In genomic region chr12:48858043-48858442, GRCh38 we compare ENCODE assay signal across 17 cellular contexts. TPM values are rescaled to one million over a fixed set of nuclear protein-coding genes. Genes with fewer than 3 reads are reported as not detected.
DNase-seq lines count a peak whose midpoint lies in the region; ATAC-seq and TF ChIP-seq lines count a peak whose summit lies in the region.
"Had no signal": no experiment of that assay in that cellular context is flagged by ENCODE, and none has a peak within 500 bp of the region (broad histone marks: within the 10 kb centered on the region; RNA-seq: fewer than 3 reads in every experiment).

No MANE protein-coding gene starts in this region.

- peaks cover 21% of the 10 kb centered on the region for H3K36me3 ChIP-seq in BLaER1
- H3K36me3 ChIP-seq in OCI-LY7 (ENCODE audit: insufficient read depth, low read length) = peaks cover 38% of the 10 kb centered on the region
- no peaks in the 10 kb centered on the region for H3K36me3 ChIP-seq in CD8-positive, alpha-beta memory T cell (ENCODE audit: insufficient read depth, low read length)

- CTCF ChIA-PET in OCI-LY7 (lab: Charles Lee; ENCODE audit: unreplicated experiment) = no interaction called here
- CTCF ChIA-PET in CD8-positive, alpha-beta memory T cell (lab: Charles Lee) = interaction anchor here (0.6 to 5.5 kb wide), 4 partner anchors 10 to 130 kb away, joined by 3 to 33 read pairs (median 4); no protein-coding TSS in a partner anchor

- peaks cover 7% of the 10 kb centered on the region for H3K36me3 Mint-ChIP-seq in memory B cell
- no peaks in the 10 kb centered on the region for H3K36me3 Mint-ChIP-seq in CD8-positive, alpha-beta memory T cell

- DNase-seq in OCI-LY7 (ENCODE audit: low spot score) (no peak), memory B cell (ENCODE audit: low spot score in 2 of 2) (no peak), amygdala (lab: John Stamatoyannopoulos, UW) (no peak)
- no peak for DNase-seq in CD8-positive, alpha-beta memory T cell
- DNase-seq: 8988T; CD4-positive, alpha-beta T cell; DMS153; DMS79; GF-D8; GOT3; H9; KG1 had no signal

- H3K9ac ChIP-seq in BLaER1 = no peak overlapping the region

- H4K20me1 ChIP-seq in BLaER1 (no peaks in the 10 kb centered on the region), OCI-LY7 (ENCODE audit: insufficient read depth, low read length) (no peaks in the 10 kb centered on the region)

- no peaks in the 10 kb centered on the region for H3K9me2 ChIP-seq in OCI-LY7 (ENCODE audit: insufficient read depth, low read length)

- ATAC-seq in memory B cell (ENCODE audit: low read depth) (no peak), HG03460 (IDR thresholded peaks at IDR 0.05; ENCODE audit: unreplicated experiment) (no peak)

- no peak for TF ChIP-seq EP300 in Ishikawa (IDR thresholded peaks at IDR 0.05; ENCODE audit: borderline replicate concordance)

- BruUV-seq in OCI-LY7 (replicated peaks; lab: Mats Ljungman, UMichigan) = no TSS peak

- H3K27ac Mint-ChIP-seq in memory B cell = peak overlapping the region; percentile 38
- no peak overlapping the region for H3K27ac Mint-ChIP-seq in CD8-positive, alpha-beta memory T cell
- H3K27ac Mint-ChIP-seq: B cell; CD4-positive, alpha-beta T cell; H9 had no signal

- peaks cover under 1% of the 10 kb centered on the region for H3K27me3 Mint-ChIP-seq in memory B cell
- peaks cover 11 to 17% of the 10 kb centered on the region in 2 donors for H3K27me3 Mint-ChIP-seq in CD8-positive, alpha-beta memory T cell
- H3K27me3 Mint-ChIP-seq: B cell had no signal

- intact Hi-C loops in OCI-LY7 (cut with micrococcal nuclease; ENCODE audit: unreplicated experiment) = loop anchor here (10.0 kb wide), 1 partner anchor 977 kb away; no protein-coding TSS in a partner anchor

- no peaks in the 10 kb centered on the region for H3K9me3 Mint-ChIP-seq in memory B cell
- H3K9me3 Mint-ChIP-seq in CD8-positive, alpha-beta memory T cell = peaks cover 0 to 2% (median 0%) of the 10 kb centered on the region in 5 donors
- H3K9me3 Mint-ChIP-seq: CD4-positive, alpha-beta T cell; H9 had no signal

- H3K4me3 ChIP-seq in BLaER1 (no peak overlapping the region), OCI-LY7 (ENCODE audit: low read depth, low read length, poor library complexity, severe bottlenecking) (peak overlapping the region; percentile 34)
- H3K4me3 ChIP-seq in CD8-positive, alpha-beta memory T cell (ENCODE audit: low read length) = no peak overlapping the region

- no peak for TF ChIP-seq CTCF in OCI-LY7 (conservative IDR thresholded peaks at IDR 0.05; ENCODE audit: low read length)

- no peak overlapping the region for H2AFZ ChIP-seq in OCI-LY7 (ENCODE audit: low read length)

- peak overlapping the region; percentile 75 for H3K4me2 ChIP-seq in BLaER1
- peak overlapping the region; percentile 57 for H3K4me2 ChIP-seq in OCI-LY7 (ENCODE audit: low read length)

- H3K4me1 ChIP-seq in BLaER1 (peaks cover 22% of the 10 kb centered on the region), OCI-LY7 (ENCODE audit: insufficient read depth, low read length, poor library complexity, severe bottlenecking) (peaks cover 40% of the 10 kb centered on the region)
- peaks cover 2% of the 10 kb centered on the region for H3K4me1 ChIP-seq in CD8-positive, alpha-beta memory T cell (ENCODE audit: insufficient read depth, low read length)

- H3K4me3 Mint-ChIP-seq in memory B cell = no peak overlapping the region
- no peak overlapping the region for H3K4me3 Mint-ChIP-seq in CD8-positive, alpha-beta memory T cell
- H3K4me3 Mint-ChIP-seq: CD4-positive, alpha-beta T cell; H9 had no signal

- TF ChIP-seq RAD21 in Ishikawa (IDR thresholded peaks at IDR 0.05; ENCODE audit: low read depth) = no peak

- peaks cover 7% of the 10 kb centered on the region; the same call in 1 of the 2 replicates for H3K27me3 ChIP-seq in BLaER1
- peaks cover 10% of the 10 kb centered on the region for H3K27me3 ChIP-seq in CD8-positive, alpha-beta memory T cell (ENCODE audit: insufficient read depth, low read length, poor library complexity, severe bottlenecking)

- POLR2A ChIA-PET in OCI-LY7 (lab: Charles Lee) = interaction anchor here (0.9 to 4.6 kb wide), 3 partner anchors 9 to 18 kb away, joined by 3 to 47 read pairs (median 3); partner anchors contain the start of gene RND1
- POLR2A ChIA-PET in CD8-positive, alpha-beta memory T cell (lab: Charles Lee) = no interaction called here

- no peaks in the 10 kb centered on the region for H3K9me3 ChIP-seq in BLaER1
- no peaks in the 10 kb centered on the region for H3K9me3 ChIP-seq in OCI-LY7 (ENCODE audit: low read length)
- H3K9me3 ChIP-seq in CD8-positive, alpha-beta memory T cell (ENCODE audit: low read length) = no peaks in the 10 kb centered on the region

- peaks cover 5% of the 10 kb centered on the region for H3K4me1 Mint-ChIP-seq in memory B cell
- peaks cover 2 to 4% (median 4%) of the 10 kb centered on the region in 3 donors for H3K4me1 Mint-ChIP-seq in CD8-positive, alpha-beta memory T cell

- no peaks in the 10 kb centered on the region for H3K79me2 ChIP-seq in OCI-LY7 (ENCODE audit: insufficient read depth, low read depth, low read length)

- no peak overlapping the region for H3K27ac ChIP-seq in BLaER1
- peak overlapping the region; percentile 27 for H3K27ac ChIP-seq in OCI-LY7 (ENCODE audit: low read depth, low read length, poor library complexity, severe bottlenecking)
- H3K27ac ChIP-seq in CD8-positive, alpha-beta memory T cell (ENCODE audit: low read depth, low read length) = no peak overlapping the region
- H3K27ac ChIP-seq: C4-2B had no signal

TF ChIP-seq in Ishikawa, 13 proteins besides CTCF, POLR2A, EP300 and RAD21:
- no peak for TF ChIP-seq YY1 (IDR thresholded peaks at IDR 0.05; ENCODE audit: low read depth)
- peak; percentile 70 for TF ChIP-seq CEBPB (IDR thresholded peaks at IDR 0.05)

RNA-seq across cellular contexts. Expression of gene DDX23, which starts 6.1 kb away (rescaled TPM):
- total RNA-seq in OCI-LY7 (2014; rRNA removed; shearing (Covaris generic)) = 91.1 and 101 TPM in 2 replicates
- 103 and 119 TPM in 2 replicates for total RNA-seq in OCI-LY7 (2022)
- total RNA-seq in CD8-positive, alpha-beta memory T cell = 100 to 1,000 TPM; 147 to 148 TPM
- 51.0 TPM for polyA plus RNA-seq in CD8-positive, alpha-beta memory T cell

RNA-seq across cellular contexts. Expression of gene RND1, which starts 7.6 kb away (rescaled TPM):
- total RNA-seq in OCI-LY7 (2014; rRNA removed; shearing (Covaris generic)) = 6.5 and 7.3 TPM in 2 replicates
- total RNA-seq in OCI-LY7 (2022) = 12.7 and 13.9 TPM in 2 replicates
- 1 to 10 TPM; 2.0 to 2.6 TPM for total RNA-seq in CD8-positive, alpha-beta memory T cell
- polyA plus RNA-seq in CD8-positive, alpha-beta memory T cell = 0.90 TPM

RNA-seq across cellular contexts. Expression of gene CACNB3, which starts 39.7 kb away (rescaled TPM):
- 5.6 and 5.9 TPM in 2 replicates for total RNA-seq in OCI-LY7 (2014; rRNA removed; shearing (Covaris generic))
- total RNA-seq in OCI-LY7 (2022) = 20.6 and 23.0 TPM in 2 replicates
- total RNA-seq in CD8-positive, alpha-beta memory T cell = 1 to 10 TPM; 6.3 to 6.6 TPM
- 3.2 TPM for polyA plus RNA-seq in CD8-positive, alpha-beta memory T cell
